ENCODE assay signal across 1 cellular context in genomic region chr11:47184711-47185304, GRCh38.
TF ChIP-seq lines count a peak whose summit lies in the region.

No MANE protein-coding gene starts in this region.

TF ChIP-seq in HepG2, 621 proteins besides CTCF, POLR2A, EP300 and RAD21 (continued from another document and continues in another):
- TF ChIP-seq CSRNP1 (CRISPR knock-in tag; IDR thresholded peaks at IDR 0.05), result no peak
- TF ChIP-seq JDP2 (CRISPR knock-in tag; IDR thresholded peaks at IDR 0.05; ENCODE audit: borderline replicate concordance), result no peak
- peak; percentile 49; the same call in 1 of the 2 replicates for TF ChIP-seq ZKSCAN1 (IDR thresholded peaks at IDR 0.05; ENCODE audit: low read length)
- peak; percentile 51; the same call in 1 of the 2 replicates for TF ChIP-seq FOXC1 (CRISPR knock-in tag; IDR thresholded peaks at IDR 0.05; ENCODE audit: borderline replicate concordance)
- peak; percentile 5 for TF ChIP-seq ZNF883 (CRISPR knock-in tag; IDR thresholded peaks at IDR 0.05; ENCODE audit: not compliant biosample characterization)
- TF ChIP-seq PAXIP1 (CRISPR knock-in tag; conservative IDR thresholded peaks at IDR 0.05), result peak; percentile 94
- TF ChIP-seq ZSCAN5A (CRISPR knock-in tag; IDR thresholded peaks at IDR 0.05; ENCODE audit: borderline replicate concordance), result 0 out of 2 replicates have a peak, but pooled peaks have one; percentile 4
- TF ChIP-seq FOXK1 (CRISPR knock-in tag; IDR thresholded peaks at IDR 0.05; ENCODE audit: borderline replicate concordance, low read depth), result 0 out of 2 replicates have a peak, but pooled peaks have one; percentile 29
- 0 out of 2 replicates have a peak, but pooled peaks have one; percentile 16 for TF ChIP-seq MYC (CRISPR knock-in tag; IDR thresholded peaks at IDR 0.05; ENCODE audit: borderline replicate concordance)
- no peak for TF ChIP-seq CHCHD3 (CRISPR knock-in tag; IDR thresholded peaks at IDR 0.05)
- TF ChIP-seq NR2F2 (IDR thresholded peaks at IDR 0.05; ENCODE audit: borderline replicate concordance, low read depth), result peak; percentile 47; the same call in 1 of the 2 replicates
- TF ChIP-seq EEA1 (CRISPR knock-in tag; IDR thresholded peaks at IDR 0.05; ENCODE audit: borderline replicate concordance), result no peak
- peak; percentile 15; the same call in 1 of the 2 replicates for TF ChIP-seq ZNF747 (CRISPR knock-in tag; IDR thresholded peaks at IDR 0.05; ENCODE audit: borderline replicate concordance)
- peak; percentile 76 for TF ChIP-seq ZNF687 (CRISPR knock-in tag; IDR thresholded peaks at IDR 0.05)
- no peak; the same call in 1 of the 2 replicates for TF ChIP-seq ATF2 (CRISPR knock-in tag; IDR thresholded peaks at IDR 0.05)
- peak; percentile 82 for TF ChIP-seq RXRB (CRISPR knock-in tag; IDR thresholded peaks at IDR 0.05; ENCODE audit: borderline replicate concordance)
- peak; percentile 51; the same call in 1 of the 2 replicates for TF ChIP-seq ZNF703 (CRISPR knock-in tag; IDR thresholded peaks at IDR 0.05; ENCODE audit: borderline replicate concordance)
- no peak for TF ChIP-seq ISX (CRISPR knock-in tag; conservative IDR thresholded peaks at IDR 0.05)
- 0 out of 2 replicates have a peak, but pooled peaks have one; percentile 18 for TF ChIP-seq TBX3 (IDR thresholded peaks at IDR 0.05; ENCODE audit: borderline replicate concordance)
- TF ChIP-seq HNF4G (IDR thresholded peaks at IDR 0.05; ENCODE audit: borderline replicate concordance, low read depth, low read length), result peak; percentile 68; the same call in 1 of the 2 replicates
- TF ChIP-seq HNF4G (CRISPR knock-in tag; IDR thresholded peaks at IDR 0.05; ENCODE audit: borderline replicate concordance, low read depth), result no peak; the same call in none of the 2 replicates
- 0 out of 2 replicates have a peak, but pooled peaks have one; percentile 29 for TF ChIP-seq ZBTB2 (CRISPR knock-in tag; IDR thresholded peaks at IDR 0.05; ENCODE audit: low read depth)
- no peak for TF ChIP-seq NFIB (CRISPR knock-in tag; IDR thresholded peaks at IDR 0.05; ENCODE audit: borderline replicate concordance)
- TF ChIP-seq ZNF20 (CRISPR knock-in tag; IDR thresholded peaks at IDR 0.05), result peak; percentile 78; the same call in 1 of the 2 replicates
- TF ChIP-seq FOXP4 (CRISPR knock-in tag; IDR thresholded peaks at IDR 0.05), result peak; percentile 51; the same call in 1 of the 2 replicates
- TF ChIP-seq RXRA (CRISPR knock-in tag; IDR thresholded peaks at IDR 0.05), result peak; percentile 98
- 0 out of 4 replicates have a peak, but pooled peaks of 1 of the 2 experiments have one; percentile 32 for TF ChIP-seq REST (IDR thresholded peaks at IDR 0.05; ENCODE audit: borderline replicate concordance in 1 of 2, low read depth in 1 of 2, low read length in 2 of 2)
- TF ChIP-seq RCOR2 (CRISPR knock-in tag; IDR thresholded peaks at IDR 0.05), result no peak
- TF ChIP-seq SMAD9 (CRISPR knock-in tag; IDR thresholded peaks at IDR 0.05), result no peak
- no peak for TF ChIP-seq FIP1L1 (IDR thresholded peaks at IDR 0.05; ENCODE audit: borderline replicate concordance, insufficient read depth, low read depth, low read length)
- TF ChIP-seq CEBPG (CRISPR knock-in tag; IDR thresholded peaks at IDR 0.05), result no peak; the same call in 1 of the 2 replicates
- peak; percentile 60; the same call in 1 of the 2 replicates for TF ChIP-seq TFAP4 (IDR thresholded peaks at IDR 0.05; ENCODE audit: borderline replicate concordance, low read depth)
- peak; percentile 98 for TF ChIP-seq ZFX (CRISPR knock-in tag; IDR thresholded peaks at IDR 0.05; ENCODE audit: low read depth)
